ENCODE assay signal across 27 cellular contexts in genomic region chr7:43922726-43923125, GRCh38.
"Had no signal": no experiment of that assay in that cellular context is flagged by ENCODE, and none has a peak within 500 bp of the region (broad histone marks: within the 10 kb centered on the region; RNA-seq: fewer than 3 reads in every experiment).

No MANE protein-coding gene starts in this region.

- H3K27ac Mint-ChIP-seq: activated CD4-positive, alpha-beta memory T cell treated with anti-CD3 and anti-CD28 coated beads, Interleukin-2, amount 10 ng/mL, durations not matched to agents 7 days and 5 days; activated CD4-positive, alpha-beta T cell treated with anti-CD3 and anti-CD28 coated beads, Interleukin-2, amount 10 ng/mL, durations not matched to agents 7 days and 5 days; activated naive CD4-positive, alpha-beta T cell treated with anti-CD3 and anti-CD28 coated beads for 36 hours; activated naive CD8-positive, alpha-beta T cell; activated T-helper 1 cell treated with anti-CD3 and anti-CD28 coated beads, Interleukin-12 subunit alpha, Interleukin-12 subunit beta, Interleukin-2, Interleukin-4 antibody, amounts not matched to agents 30 ng/mL and 10 ng/mL and 1 ng/mL, durations not matched to agents 14 hours and 24 hours and 36 hours; activated T-helper 2 cell treated with anti-CD3 and anti-CD28 coated beads, Interferon-gamma antibody, Interleukin-2, Interleukin-4, amounts not matched to agents 10 μg/mL and 5 μg/mL and 100 μg/mL, durations not matched to agents 14 hours and 24 hours and 36 hours; dendritic cell treated with granulocyte-macrophage colony-stimulating factor and Interleukin-4, amounts not matched to agents 40 ng/mL and 50 ng/mL, for 4 days; endodermal cell had no signal

- DNase-seq: activated CD4-positive, alpha-beta memory T cell treated with anti-CD3 and anti-CD28 coated beads, Interleukin-2, amount 10 ng/mL, durations not matched to agents 7 days and 5 days; activated CD4-positive, alpha-beta T cell treated with anti-CD3 and anti-CD28 coated beads for 1 hour; activated CD4-positive, alpha-beta T cell treated with anti-CD3 and anti-CD28 coated beads for 4 hours; activated CD4-positive, alpha-beta T cell treated with anti-CD3 and anti-CD28 coated beads, Interleukin-2, amount 10 ng/mL, durations not matched to agents 7 days and 5 days; activated CD4-positive, alpha-beta T cell treated with anti-CD3 and anti-CD28 coated beads, Interleukin-2, amount 50 U/mL, for 4 hours; activated CD8-positive, alpha-beta memory T cell treated with anti-CD3 and anti-CD28 coated beads, Interleukin-2, amount 50 U/mL, for 48 hours; activated effector memory CD4-positive, alpha-beta T cell treated with anti-CD3 and anti-CD28 coated beads, Interleukin-2, amount 50 U/mL, for 16 hours; activated naive CD4-positive, alpha-beta T cell treated with anti-CD3 and anti-CD28 coated beads for 36 hours; activated T-cell treated with anti-CD3 and anti-CD28 coated beads, Interleukin-2, amount 50 U/mL, for 4 hours; amniotic stem cell; anterior cingulate cortex; brain microvascular endothelial cell; dorsolateral prefrontal cortex; effector memory CD4-positive, alpha-beta T cell; endodermal cell; foreskin fibroblast; head of caudate nucleus; T-helper 2 cell had no signal

- H3K9me3 Mint-ChIP-seq: activated CD4-positive, alpha-beta memory T cell treated with anti-CD3 and anti-CD28 coated beads, Interleukin-2, amount 10 ng/mL, durations not matched to agents 7 days and 5 days; activated CD4-positive, alpha-beta T cell treated with anti-CD3 and anti-CD28 coated beads, Interleukin-2, amount 10 ng/mL, durations not matched to agents 7 days and 5 days; activated T-cell treated with anti-CD3 and anti-CD28 coated beads, Interleukin-2, amount 50 U/mL, for 4 hours; activated T-helper 1 cell treated with anti-CD3 and anti-CD28 coated beads, Interleukin-12 subunit alpha, Interleukin-12 subunit beta, Interleukin-2, Interleukin-4 antibody, amounts not matched to agents 30 ng/mL and 10 ng/mL and 1 ng/mL, durations not matched to agents 14 hours and 24 hours and 36 hours; activated T-helper 2 cell treated with anti-CD3 and anti-CD28 coated beads, Interferon-gamma antibody, Interleukin-2, Interleukin-4, amounts not matched to agents 10 μg/mL and 5 μg/mL and 100 μg/mL, durations not matched to agents 14 hours and 24 hours and 36 hours; dendritic cell treated with granulocyte-macrophage colony-stimulating factor and Interleukin-4, amounts not matched to agents 40 ng/mL and 50 ng/mL, for 4 days; endodermal cell had no signal

- H3K27me3 Mint-ChIP-seq: activated CD4-positive, alpha-beta memory T cell treated with anti-CD3 and anti-CD28 coated beads, Interleukin-2, amount 10 ng/mL, durations not matched to agents 7 days and 5 days; activated CD4-positive, alpha-beta T cell treated with anti-CD3 and anti-CD28 coated beads, Interleukin-2, amount 10 ng/mL, durations not matched to agents 7 days and 5 days; activated naive CD8-positive, alpha-beta T cell; dendritic cell treated with granulocyte-macrophage colony-stimulating factor and Interleukin-4, amounts not matched to agents 40 ng/mL and 50 ng/mL, for 4 days had no signal

- H3K27ac ChIP-seq: brain microvascular endothelial cell, coronary artery, dorsolateral prefrontal cortex had no signal

- H3K4me3 ChIP-seq: coronary artery, dorsolateral prefrontal cortex had no signal

- H3K27me3 ChIP-seq: brain microvascular endothelial cell, dorsolateral prefrontal cortex had no signal

- ATAC-seq: activated T-cell treated with anti-CD3 and anti-CD28 coated beads, Interleukin-2, amount 50 U/mL, for 4 hours; esophagus mucosa had no signal

- H3K4me3 Mint-ChIP-seq: activated CD4-positive, alpha-beta memory T cell treated with anti-CD3 and anti-CD28 coated beads, Interleukin-2, amount 10 ng/mL, durations not matched to agents 7 days and 5 days; activated CD4-positive, alpha-beta T cell treated with anti-CD3 and anti-CD28 coated beads, Interleukin-2, amount 10 ng/mL, durations not matched to agents 7 days and 5 days; activated naive CD4-positive, alpha-beta T cell treated with anti-CD3 and anti-CD28 coated beads for 36 hours; activated naive CD8-positive, alpha-beta T cell; activated T-cell treated with anti-CD3 and anti-CD28 coated beads, Interleukin-2, amount 50 U/mL, for 4 hours; activated T-helper 1 cell treated with anti-CD3 and anti-CD28 coated beads, Interleukin-12 subunit alpha, Interleukin-12 subunit beta, Interleukin-2, Interleukin-4 antibody, amounts not matched to agents 30 ng/mL and 10 ng/mL and 1 ng/mL, durations not matched to agents 14 hours and 24 hours and 36 hours; dendritic cell treated with granulocyte-macrophage colony-stimulating factor and Interleukin-4, amounts not matched to agents 40 ng/mL and 50 ng/mL, for 4 days; endodermal cell had no signal

- FAIRE-seq: astrocyte, bronchial epithelial cell, frontal cortex had no signal

- H3K36me3 ChIP-seq: brain microvascular endothelial cell had no signal
